Comparison of ENCODE assay signal across 24 cellular contexts in the genomic region with DNA sequence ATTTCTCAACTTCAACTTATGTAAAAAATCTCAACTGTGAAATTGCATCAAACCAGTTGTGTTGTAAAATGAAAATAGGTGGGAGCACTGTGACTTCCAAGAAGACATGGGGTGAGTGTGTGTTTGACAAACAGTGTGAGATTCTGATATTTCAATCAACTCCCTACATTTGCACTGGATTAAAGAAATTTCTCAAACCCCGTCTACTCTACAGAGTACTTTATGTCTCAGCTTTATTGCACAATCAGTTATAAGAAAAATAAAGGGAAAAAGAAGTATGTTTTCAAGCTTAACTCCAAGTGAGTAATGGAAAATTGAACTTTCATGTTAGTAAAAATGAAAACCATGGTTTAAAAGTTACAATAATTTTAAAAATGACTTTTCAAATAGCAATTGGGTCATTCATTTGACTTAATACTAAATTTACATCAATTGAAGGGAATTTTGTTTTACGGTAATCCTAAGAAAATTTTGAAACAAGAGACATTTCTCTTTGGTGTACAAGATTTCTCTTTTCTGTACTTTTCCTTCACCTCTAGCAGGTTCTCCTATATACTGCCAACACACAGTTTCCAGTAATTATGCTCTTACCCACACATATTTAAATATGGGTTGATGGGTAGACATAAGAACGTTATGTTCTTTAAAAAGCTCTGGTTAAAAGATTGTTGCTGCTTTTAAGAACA.
DNase-seq lines count a peak whose midpoint lies in the region; ATAC-seq and TF ChIP-seq lines count a peak whose summit lies in the region.
"Had no signal": no experiment of that assay in that cellular context is flagged by ENCODE, and none has a peak within 500 bp of the region (broad histone marks: within the 10 kb centered on the region; RNA-seq: fewer than 3 reads in every experiment).

No MANE protein-coding gene starts in this region.

- H3K4me1 Mint-ChIP-seq in GM23338, result peaks cover 52% of the 10 kb centered on the region
- H3K4me1 Mint-ChIP-seq in CD14-positive monocyte, result no peaks in the 10 kb centered on the region
- H3K4me1 Mint-ChIP-seq: natural killer cell had no signal

- intact Hi-C loops in CD14-positive monocyte (cut with micrococcal nuclease), result no loop called here

- ATAC-seq in GM23338, result no peak
- ATAC-seq: CD8-positive, alpha-beta T cell; natural killer cell; stimulated activated naive B cell treated with anti-CD40 and anti-IgM and Interleukin-4, amounts not matched to agents 10 μg/mL and 1 μg/mL and 100 μg/mL, for 72 hours had no signal

- no peaks in the 10 kb centered on the region for H3K27me3 ChIP-seq in GM23338 (ENCODE audit: insufficient read depth)
- no peaks in the 10 kb centered on the region for H3K27me3 ChIP-seq in HUES64 (ENCODE audit: insufficient read depth, low read length)
- no peaks in the 10 kb centered on the region for H3K27me3 ChIP-seq in neuron (ENCODE audit: insufficient read depth, low read length)
- H3K27me3 ChIP-seq in suprapubic skin, result no peaks in the 10 kb centered on the region
- H3K27me3 ChIP-seq: hepatocyte, pancreas, Peyer's patch, tibial nerve had no signal

- H3K36me3 Mint-ChIP-seq in GM23338 (ENCODE audit: low read depth) (peaks cover 3% of the 10 kb centered on the region; the same call in 1 of the 3 replicates), CD14-positive monocyte (no peaks in the 10 kb centered on the region)
- H3K36me3 Mint-ChIP-seq: activated naive CD8-positive, alpha-beta T cell; CD8-positive, alpha-beta T cell; natural killer cell; stimulated activated naive B cell treated with anti-CD40 and anti-IgM and Interleukin-4, amounts not matched to agents 10 μg/mL and 1 μg/mL and 100 μg/mL, for 72 hours had no signal

- no peaks in the 10 kb centered on the region for H3F3A ChIP-seq in GM23338 (replicated peaks; ENCODE audit: low read depth)

- peak overlapping the region; percentile 33 for H3K4me3 ChIP-seq in GM23338
- no peak overlapping the region; the same call in 1 of the 2 replicates for H3K4me3 ChIP-seq in HUES64 (ENCODE audit: low read length)
- no peak overlapping the region for H3K4me3 ChIP-seq in neuron (ENCODE audit: low read length)
- H3K4me3 ChIP-seq in suprapubic skin, result no peak overlapping the region
- H3K4me3 ChIP-seq: hepatocyte, left ventricle myocardium inferior, pancreas, Peyer's patch, tibial nerve had no signal

- H4K20me1 ChIP-seq in GM23338 (replicated peaks; ENCODE audit: insufficient read depth), result no peaks in the 10 kb centered on the region

- peaks cover 6% of the 10 kb centered on the region; the same call in 1 of the 2 replicates for H3K9me2 ChIP-seq in GM23338 (ENCODE audit: insufficient read depth)

- 0% methylated on average over 1 of the region's 3 CpGs for WGBS in HUES64
- 62% methylated on average over 3 of the region's 3 CpGs for WGBS in suprapubic skin

- no peaks in the 10 kb centered on the region for H3K79me2 ChIP-seq in GM23338 (replicated peaks; ENCODE audit: insufficient read depth)
- H3K79me2 ChIP-seq: hepatocyte had no signal

- H3K27me3 Mint-ChIP-seq in GM23338 (ENCODE audit: insufficient read depth, low read depth, poor library complexity) (no peaks in the 10 kb centered on the region), CD14-positive monocyte (ENCODE audit: low read depth in 3 of 3) (peaks cover 0 to 9% (median 0%) of the 10 kb centered on the region in 3 donors)

- TF ChIP-seq EP300 in suprapubic skin (IDR thresholded peaks at IDR 0.05), result no peak

- H3K27ac ChIP-seq in GM23338 (ENCODE audit: low read depth), result peak overlapping the region; percentile 70
- peak overlapping the region; percentile 70; the same call in 1 of the 2 replicates for H3K27ac ChIP-seq in HUES64 (ENCODE audit: low read depth, low read length)
- H3K27ac ChIP-seq in caudate nucleus (ENCODE audit: low read depth, low read length), result peak overlapping the region; percentile 76
- no peak overlapping the region for H3K27ac ChIP-seq in suprapubic skin
- H3K27ac ChIP-seq: hepatocyte, HL-60, left ventricle myocardium inferior, pancreas, Peyer's patch had no signal

- H3K9ac ChIP-seq in HUES64 (ENCODE audit: low read depth, low read length), result no peak overlapping the region

- H3K9me3 ChIP-seq in HUES64 (ENCODE audit: insufficient read depth, low read depth, low read length) (no peaks in the 10 kb centered on the region), neuron (ENCODE audit: low read length) (no peaks in the 10 kb centered on the region), suprapubic skin (no peaks in the 10 kb centered on the region)
- H3K9me3 ChIP-seq: pancreas, Peyer's patch had no signal

- H3K9me3 Mint-ChIP-seq in GM23338 (peaks cover 8% of the 10 kb centered on the region; the same call in 1 of the 3 replicates), CD14-positive monocyte (peaks cover 0 to 6% (median 2%) of the 10 kb centered on the region in 7 donors)
- H3K9me3 Mint-ChIP-seq: CD8-positive, alpha-beta T cell; stimulated activated naive B cell treated with anti-CD40 and anti-IgM and Interleukin-4, amounts not matched to agents 10 μg/mL and 1 μg/mL and 100 μg/mL, for 72 hours had no signal

- H3K4me3 Mint-ChIP-seq in GM23338 (no peak overlapping the region), CD14-positive monocyte (no peak overlapping the region)
- H3K4me3 Mint-ChIP-seq: activated naive CD8-positive, alpha-beta T cell; CD8-positive, alpha-beta T cell; natural killer cell; stimulated activated naive B cell treated with anti-CD40 and anti-IgM and Interleukin-4, amounts not matched to agents 10 μg/mL and 1 μg/mL and 100 μg/mL, for 72 hours; T-helper 1 cell treated with Interleukin-12 subunit alpha and Interleukin-12 subunit beta and Interleukin-4 antibody, amounts not matched to agents 30 μg/mL and 1 μg/mL, for 36 hours had no signal

- TF ChIP-seq POLR2A in suprapubic skin (IDR thresholded peaks at IDR 0.05), result no peak

- no peak for TF ChIP-seq CTCF in GM23338 (conservative IDR thresholded peaks at IDR 0.05; ENCODE audit: low read depth in 2 of 2)
- TF ChIP-seq CTCF in suprapubic skin (IDR thresholded peaks at IDR 0.05), result no peak
- no peak for TF ChIP-seq CTCF in CD14-positive monocyte (IDR thresholded peaks at IDR 0.05)

- no peaks in the 10 kb centered on the region for H3K36me3 ChIP-seq in GM23338 (ENCODE audit: insufficient read depth)
- H3K36me3 ChIP-seq in HUES64 (ENCODE audit: insufficient read depth, low read length), result no peaks in the 10 kb centered on the region
- no peaks in the 10 kb centered on the region for H3K36me3 ChIP-seq in neuron (ENCODE audit: insufficient read depth, low read length)
- H3K36me3 ChIP-seq in suprapubic skin, result no peaks in the 10 kb centered on the region
- H3K36me3 ChIP-seq: left ventricle myocardium inferior, pancreas, Peyer's patch, tibial nerve had no signal

- no peak for DNase-seq in GM23338 (ENCODE audit: low spot score)
- DNase-seq in caudate nucleus (lab: John Stamatoyannopoulos, UW), result peak in 1 of 61 donors; percentile 50
- no peak for DNase-seq in suprapubic skin (ENCODE audit: low spot score in 2 of 2)
- DNase-seq in CD14-positive monocyte (ENCODE audit: low spot score), result no peak
- no peak for DNase-seq in COLO668 (lab: John Stamatoyannopoulos, UW; ENCODE audit: unreplicated experiment)
- DNase-seq: CD8-positive, alpha-beta T cell; foreskin melanocyte; left ventricle myocardium inferior; midbrain; natural killer cell; NCI-H1417 treated with DMSO at 0.1 percent for 48 hours; NCI-H510A treated with DMSO at 0.1 percent for 48 hours; pancreas; Peyer's patch; stimulated activated CD4-positive, alpha-beta T cell treated with anti-CD3 and anti-CD28 coated beads, Interleukin-12 subunit alpha, Interleukin-12 subunit beta, amount 100 ng/mL, for 4 hours; stimulated activated CD4-positive, alpha-beta T cell treated with anti-CD3 and anti-CD28 coated beads, Interleukin-4, amount 100 ng/mL, for 24 hours; stimulated activated naive B cell treated with anti-CD40 and anti-IgM and Interleukin-4, amounts not matched to agents 10 μg/mL and 1 μg/mL and 100 μg/mL, for 72 hours had no signal

- peak overlapping the region; percentile 68 for H3K4me2 ChIP-seq in GM23338
- H3K4me2 ChIP-seq: hepatocyte had no signal

- peak overlapping the region; percentile 46; the same call in 1 of the 2 replicates for H3K27ac Mint-ChIP-seq in GM23338
- no peak overlapping the region for H3K27ac Mint-ChIP-seq in CD14-positive monocyte
- H3K27ac Mint-ChIP-seq: activated naive CD8-positive, alpha-beta T cell; CD8-positive, alpha-beta T cell; natural killer cell; stimulated activated naive B cell treated with anti-CD40 and anti-IgM and Interleukin-4, amounts not matched to agents 10 μg/mL and 1 μg/mL and 100 μg/mL, for 72 hours; T-helper 1 cell treated with Interleukin-12 subunit alpha and Interleukin-12 subunit beta and Interleukin-4 antibody, amounts not matched to agents 30 μg/mL and 1 μg/mL, for 36 hours had no signal

- H2AFZ ChIP-seq in GM23338 (0 out of 2 replicates have a peak overlapping the region, but pooled peaks have one; percentile 61), neuron (ENCODE audit: low read depth, low read length) (peak overlapping the region; percentile 49)
- H2AFZ ChIP-seq: hepatocyte had no signal

- H3K4me1 ChIP-seq in GM23338 (ENCODE audit: insufficient read depth), result peaks cover 61% of the 10 kb centered on the region
- peaks cover 52% of the 10 kb centered on the region for H3K4me1 ChIP-seq in HUES64 (ENCODE audit: insufficient read depth, low read length)
- H3K4me1 ChIP-seq in neuron (ENCODE audit: insufficient read depth, low read length), result peaks cover 26% of the 10 kb centered on the region
- no peaks in the 10 kb centered on the region for H3K4me1 ChIP-seq in suprapubic skin
- H3K4me1 ChIP-seq: left ventricle myocardium inferior, Peyer's patch, tibial nerve had no signal

TF ChIP-seq in GM23338, 12 proteins besides CTCF, POLR2A, EP300 and RAD21:
- TF ChIP-seq EZH2phosphoT487 (IDR thresholded peaks at IDR 0.05; ENCODE audit: unreplicated experiment), result no peak
